Comparison of ENCODE assay signal across 1 cellular context in the genomic region with DNA sequence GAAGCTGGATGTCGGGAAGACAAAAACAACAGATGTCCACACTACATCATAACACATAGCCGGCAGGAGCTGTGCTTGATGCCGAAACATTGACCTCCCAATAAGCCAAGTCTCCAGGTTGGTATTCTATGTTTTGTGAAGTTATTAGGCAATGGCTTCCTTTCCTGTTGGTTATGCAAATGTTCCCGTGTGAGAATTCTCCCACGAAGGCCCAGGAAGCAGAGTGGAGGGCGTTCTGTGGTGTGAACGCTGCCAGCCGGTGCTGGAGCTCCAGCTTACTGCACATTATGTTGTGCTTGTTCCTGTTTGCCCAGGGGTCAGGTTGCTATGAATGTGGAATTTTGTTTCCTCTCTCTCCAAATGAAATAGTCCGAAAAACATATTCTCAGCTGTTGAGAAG.
TF ChIP-seq lines count a peak whose summit lies in the region.

No MANE protein-coding gene starts in this region.

TF ChIP-seq in K562, 482 proteins besides CTCF, POLR2A, EP300 and RAD21 (continued from another document):
- TF ChIP-seq ZNF175 (CRISPR knock-in tag; IDR thresholded peaks at IDR 0.05; ENCODE audit: low read depth) (peak; percentile 58), SMARCA4 (IDR thresholded peaks at IDR 0.05) (no peak)
TF ChIP-seq in K562: peak in this region for 1.
